14 cellular contexts compared by ENCODE assay signal in genomic region chr3:185327052-185327451, GRCh38. TPM values are rescaled to one million over a fixed set of nuclear protein-coding genes. Genes with fewer than 3 reads are reported as not detected.
A peak's percentile ranks its signal among the peaks of the same experiment; 100 is the strongest.
DNase-seq lines count a peak whose midpoint lies in the region; ATAC-seq and TF ChIP-seq lines count a peak whose summit lies in the region.
"Had no signal": no experiment of that assay in that cellular context is flagged by ENCODE, and none has a peak within 500 bp of the region (broad histone marks: within the 10 kb centered on the region; RNA-seq: fewer than 3 reads in every experiment).

No MANE protein-coding gene starts in this region.

- H3K27ac Mint-ChIP-seq in Caco-2 (ENCODE audit: unreplicated experiment) (peak overlapping the region; percentile 79), nephron (peak overlapping the region in 2 of 3 experiments; percentile 17 to 61), type B pancreatic cell (peak overlapping the region; percentile 44)
- H3K27ac Mint-ChIP-seq in activated CD4-positive, alpha-beta T cell treated with anti-CD3 and anti-CD28 coated beads, Interleukin-2, amount 10 ng/mL, durations not matched to agents 7 days and 5 days, result no peak overlapping the region
- H3K27ac Mint-ChIP-seq: B cell; CD8-positive, alpha-beta T cell; GM23338 had no signal

- no peaks in the 10 kb centered on the region for H3K9me3 ChIP-seq in Caco-2
- H3K9me3 ChIP-seq: BLaER1 treated with 17β-estradiol and CSF1 and Interleukin-3, amounts not matched to agents 10 nM and 100 nM had no signal

- no peak overlapping the region for H3K4me3 Mint-ChIP-seq in Caco-2 (ENCODE audit: unreplicated experiment)
- no peak overlapping the region for H3K4me3 Mint-ChIP-seq in nephron
- H3K4me3 Mint-ChIP-seq in type B pancreatic cell, result no peak overlapping the region
- H3K4me3 Mint-ChIP-seq in activated CD4-positive, alpha-beta T cell treated with anti-CD3 and anti-CD28 coated beads, Interleukin-2, amount 10 ng/mL, durations not matched to agents 7 days and 5 days, result no peak overlapping the region
- H3K4me3 Mint-ChIP-seq: B cell; CD8-positive, alpha-beta T cell; GM23338 had no signal

- H3K4me1 Mint-ChIP-seq in Caco-2 (ENCODE audit: low read depth, unreplicated experiment) (peaks cover 6% of the 10 kb centered on the region), nephron (peaks cover 19% of the 10 kb centered on the region), type B pancreatic cell (ENCODE audit: unreplicated experiment) (peaks cover 3% of the 10 kb centered on the region)
- H3K4me1 Mint-ChIP-seq in activated CD4-positive, alpha-beta T cell treated with anti-CD3 and anti-CD28 coated beads, Interleukin-2, amount 10 ng/mL, durations not matched to agents 7 days and 5 days, result peaks cover 7% of the 10 kb centered on the region
- H3K4me1 Mint-ChIP-seq: GM23338 had no signal

- no peaks in the 10 kb centered on the region for H3K27me3 ChIP-seq in Caco-2 (replicated peaks; ENCODE audit: control insufficient read depth, insufficient read depth, low read length)
- H3K27me3 ChIP-seq: BLaER1 treated with 17β-estradiol and CSF1 and Interleukin-3, amounts not matched to agents 10 nM and 100 nM had no signal

- H3K27me3 Mint-ChIP-seq in Caco-2 (ENCODE audit: insufficient read depth, unreplicated experiment), result no peaks in the 10 kb centered on the region
- H3K27me3 Mint-ChIP-seq in nephron (ENCODE audit: low read depth), result no peaks in the 10 kb centered on the region
- no peaks in the 10 kb centered on the region for H3K27me3 Mint-ChIP-seq in type B pancreatic cell
- peaks cover 6% of the 10 kb centered on the region for H3K27me3 Mint-ChIP-seq in activated CD4-positive, alpha-beta T cell treated with anti-CD3 and anti-CD28 coated beads, Interleukin-2, amount 10 ng/mL, durations not matched to agents 7 days and 5 days
- H3K27me3 Mint-ChIP-seq: B cell had no signal

- DNase-seq in Caco-2, result no peak
- DNase-seq in OCI-M1 (lab: John Stamatoyannopoulos, UW), result peak; percentile 2
- DNase-seq in type B pancreatic cell (ENCODE audit: extremely low spot score, unreplicated experiment), result no peak
- no peak for DNase-seq in activated CD4-positive, alpha-beta T cell treated with anti-CD3 and anti-CD28 coated beads, Interleukin-2, amount 10 ng/mL, durations not matched to agents 7 days and 5 days
- DNase-seq: CD8-positive, alpha-beta T cell; DMS153; DMS79 treated with DMSO at 0.1 percent for 48 hours; GF-D8; HCEC 1CT had no signal

- ATAC-seq in GM21737 (IDR thresholded peaks at IDR 0.05; ENCODE audit: unreplicated experiment), result no peak
- ATAC-seq: CD8-positive, alpha-beta T cell; GM23338 had no signal

- intact Hi-C loops in Caco-2 (cut with micrococcal nuclease; ENCODE audit: unreplicated experiment), result no loop called here

- TF ChIP-seq CTCF in Caco-2 (IDR thresholded peaks at IDR 0.05; ENCODE audit: insufficient read depth in 1 of 2, low read depth in 1 of 2, low read length in 1 of 2, severe bottlenecking in 1 of 2, unreplicated experiment in 1 of 2), result no peak
- no peak for TF ChIP-seq CTCF in nephron (IDR thresholded peaks at IDR 0.05; ENCODE audit: unreplicated experiment in 3 of 3)
- no peak for TF ChIP-seq CTCF in type B pancreatic cell (conservative IDR thresholded peaks at IDR 0.05)

- no peak overlapping the region for H3K4me3 ChIP-seq in Caco-2 (ENCODE audit: low read depth, low read length)
- H3K4me3 ChIP-seq: BLaER1 treated with 17β-estradiol and CSF1 and Interleukin-3, amounts not matched to agents 10 nM and 100 nM; GM23338 had no signal

- no TSS peak for BruUV-seq in Caco-2 (replicated peaks; lab: Mats Ljungman, UMichigan)

- H3K36me3 Mint-ChIP-seq in Caco-2 (ENCODE audit: insufficient read depth, unreplicated experiment) (no peaks in the 10 kb centered on the region), nephron (ENCODE audit: low read depth) (no peaks in the 10 kb centered on the region), type B pancreatic cell (no peaks in the 10 kb centered on the region)
- H3K36me3 Mint-ChIP-seq in activated CD4-positive, alpha-beta T cell treated with anti-CD3 and anti-CD28 coated beads, Interleukin-2, amount 10 ng/mL, durations not matched to agents 7 days and 5 days (ENCODE audit: low read depth), result no peaks in the 10 kb centered on the region
- H3K36me3 Mint-ChIP-seq: CD8-positive, alpha-beta T cell had no signal

- no peaks in the 10 kb centered on the region for H3K36me3 ChIP-seq in Caco-2 (ENCODE audit: control insufficient read depth, insufficient read depth, low read length)
- H3K36me3 ChIP-seq: BLaER1 treated with 17β-estradiol and CSF1 and Interleukin-3, amounts not matched to agents 10 nM and 100 nM had no signal

- POLR2A ChIA-PET in Caco-2 (lab: Charles Lee), result no interaction called here
- POLR2A ChIA-PET in activated CD4-positive, alpha-beta T cell treated with anti-CD3 and anti-CD28 coated beads, Interleukin-2, amount 10 ng/mL, durations not matched to agents 7 days and 5 days (lab: Charles Lee), result no interaction called here

- peaks cover 24% of the 10 kb centered on the region for H3K4me1 ChIP-seq in Caco-2

- no peaks in the 10 kb centered on the region for H3K9me3 Mint-ChIP-seq in Caco-2 (ENCODE audit: unreplicated experiment)
- no peaks in the 10 kb centered on the region for H3K9me3 Mint-ChIP-seq in nephron
- no peaks in the 10 kb centered on the region for H3K9me3 Mint-ChIP-seq in type B pancreatic cell
- H3K9me3 Mint-ChIP-seq in activated CD4-positive, alpha-beta T cell treated with anti-CD3 and anti-CD28 coated beads, Interleukin-2, amount 10 ng/mL, durations not matched to agents 7 days and 5 days, result no peaks in the 10 kb centered on the region
- H3K9me3 Mint-ChIP-seq: CD8-positive, alpha-beta T cell; GM23338 had no signal

- CTCF ChIA-PET in Caco-2 (lab: Charles Lee), result no interaction called here
- CTCF ChIA-PET in activated CD4-positive, alpha-beta T cell treated with anti-CD3 and anti-CD28 coated beads, Interleukin-2, amount 10 ng/mL, durations not matched to agents 7 days and 5 days (lab: Charles Lee), result no interaction called here

RNA-seq across cellular contexts. Expression of gene MAP3K13, which starts 35.9 kb away (rescaled TPM):
- total RNA-seq in Caco-2 (2022), result 20.1 and 26.2 TPM in 2 replicates
- total RNA-seq in type B pancreatic cell (ENCODE audit: low replicate concordance), result 29.1 and 40.4 TPM in 2 replicates
- total RNA-seq in activated CD4-positive, alpha-beta T cell treated with anti-CD3 and anti-CD28 coated beads, Interleukin-2, amount 10 ng/mL, durations not matched to agents 7 days and 5 days, result 10 to 100 TPM; 10.2 to 13.1 TPM
